ENCODE assay signal across 27 cellular contexts in the genomic region with DNA sequence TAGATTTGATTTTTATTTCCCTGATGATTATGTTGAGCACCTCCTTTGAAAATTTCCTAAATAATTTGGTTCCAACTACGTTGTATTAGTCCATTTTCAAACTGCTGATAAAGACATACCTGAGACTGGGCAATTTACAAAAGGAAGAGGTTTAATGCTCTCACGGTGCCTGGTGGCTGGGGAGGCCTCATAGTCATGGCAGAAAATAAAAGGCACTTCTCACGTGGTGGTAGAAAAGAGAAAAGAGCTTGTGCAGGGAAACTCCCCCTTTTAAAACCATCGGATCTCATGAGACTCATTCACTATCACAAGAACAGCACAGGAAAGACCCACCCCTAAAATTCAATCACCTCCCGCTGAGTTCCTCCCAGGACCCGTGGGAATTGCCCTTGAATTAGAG.
"Had no signal": no experiment of that assay in that cellular context is flagged by ENCODE, and none has a peak within 500 bp of the region (broad histone marks: within the 10 kb centered on the region; RNA-seq: fewer than 3 reads in every experiment).

No MANE protein-coding gene starts in this region.

- H3K36me3 ChIP-seq: gastroesophageal sphincter, left ventricle myocardium inferior, right atrium auricular region, stomach, thyroid gland, upper lobe of left lung had no signal

- H3K4me3 ChIP-seq: gastroesophageal sphincter, hepatocyte, left ventricle myocardium inferior, lung, right atrium auricular region, smooth muscle cell, stomach, thyroid gland, upper lobe of left lung had no signal

- H3K36me3 Mint-ChIP-seq: stimulated activated memory B cell treated with anti-CD40 and anti-IgM and Interleukin-4, amounts not matched to agents 10 μg/mL and 1 μg/mL and 100 μg/mL, for 72 hours had no signal

- H3K27ac Mint-ChIP-seq: activated T-cell treated with anti-CD3 and anti-CD28 coated beads, Interleukin-2, amount 50 U/mL, for 24 hours; effector memory CD8-positive, alpha-beta T cell; natural killer cell; stimulated activated memory B cell treated with anti-CD40 and anti-IgM and Interleukin-4, amounts not matched to agents 10 μg/mL and 1 μg/mL and 100 μg/mL, for 72 hours had no signal

- H3K9me3 ChIP-seq: gastroesophageal sphincter, right atrium auricular region, stomach, thyroid gland, upper lobe of left lung had no signal

- H3K4me3 Mint-ChIP-seq: activated T-cell treated with anti-CD3 and anti-CD28 coated beads, Interleukin-2, amount 50 U/mL, for 24 hours; effector memory CD8-positive, alpha-beta T cell; natural killer cell; stimulated activated memory B cell treated with anti-CD40 and anti-IgM and Interleukin-4, amounts not matched to agents 10 μg/mL and 1 μg/mL and 100 μg/mL, for 72 hours had no signal

- H3K4me1 Mint-ChIP-seq: natural killer cell; stimulated activated memory B cell treated with anti-CD40 and anti-IgM and Interleukin-4, amounts not matched to agents 10 μg/mL and 1 μg/mL and 100 μg/mL, for 72 hours had no signal

- DNase-seq: activated CD4-positive, alpha-beta T cell treated with anti-CD3 and anti-CD28 coated beads for 4 hours; activated CD4-positive, alpha-beta T cell treated with anti-CD3 and anti-CD28 coated beads, Interleukin-2, amount 50 U/mL, for 48 hours; activated CD8-positive, alpha-beta memory T cell treated with anti-CD3 and anti-CD28 coated beads, Interleukin-2, amount 50 U/mL, for 48 hours; activated gamma-delta T cell; activated naive CD4-positive, alpha-beta T cell treated with anti-CD3 and anti-CD28 coated beads, Interleukin-2, amount 50 U/mL, for 16 hours; activated T-cell treated with anti-CD3 and anti-CD28 coated beads, Interleukin-2, amount 50 U/mL, for 24 hours; amniotic stem cell; caudate nucleus; cortex of kidney; effector memory CD8-positive, alpha-beta T cell; islet precursor cell; left ventricle myocardium inferior; mesendoderm; natural killer cell; stimulated activated CD4-positive, alpha-beta T cell treated with anti-CD3 and anti-CD28 coated beads, Interleukin-1b, Interleukin-23, amount 100 ng/mL, for 48 hours; stimulated activated CD4-positive, alpha-beta T cell treated with anti-CD3 and anti-CD28 coated beads, Interleukin-4, amount 100 ng/mL, for 4 hours; stimulated activated CD8-positive, alpha-beta memory T cell treated with anti-CD3 and anti-CD28 coated beads, Interleukin-4, amount 100 ng/mL, for 48 hours; stomach; thyroid gland; upper lobe of left lung had no signal

- H3K27ac ChIP-seq: gastroesophageal sphincter, hepatocyte, left ventricle myocardium inferior, right atrium auricular region, stomach, thyroid gland, upper lobe of left lung, VCaP had no signal

- H3K27me3 Mint-ChIP-seq: activated T-cell treated with anti-CD3 and anti-CD28 coated beads, Interleukin-2, amount 50 U/mL, for 24 hours; effector memory CD8-positive, alpha-beta T cell; stimulated activated memory B cell treated with anti-CD40 and anti-IgM and Interleukin-4, amounts not matched to agents 10 μg/mL and 1 μg/mL and 100 μg/mL, for 72 hours had no signal

- ATAC-seq: effector memory CD8-positive, alpha-beta T cell; gastroesophageal sphincter; natural killer cell; stimulated activated memory B cell treated with anti-CD40 and anti-IgM and Interleukin-4, amounts not matched to agents 10 μg/mL and 1 μg/mL and 100 μg/mL, for 72 hours had no signal
